In genomic region chr5:77631166-77631582, GRCh38 we compare ENCODE assay signal across 8 cellular contexts. TPM values are rescaled to one million over a fixed set of nuclear protein-coding genes. Genes with fewer than 3 reads are reported as not detected.
DNase-seq lines count a peak whose midpoint lies in the region; ATAC-seq and TF ChIP-seq lines count a peak whose summit lies in the region.

No MANE protein-coding gene starts in this region.

- H3K9ac ChIP-seq in NT2/D1 (ENCODE audit: insufficient read length, low read depth) (no peak overlapping the region), mucosa of rectum (ENCODE audit: low read depth in 1 of 2, low read length in 2 of 2) (no peak overlapping the region)

- H3K27me3 ChIP-seq in NT2/D1 (ENCODE audit: insufficient read depth, insufficient read length) (peaks cover 82% of the 10 kb centered on the region), mucosa of rectum (ENCODE audit: control insufficient read depth in 2 of 2, insufficient read depth in 2 of 2, low read length in 2 of 2) (peaks cover 58 to 68% of the 10 kb centered on the region in 2 donors)

- CTCF ChIA-PET in RWPE1 (lab: Yijun Ruan, JAX) = interaction anchor here (0.6 to 1.2 kb wide), 3 partner anchors 70 to 644 kb away, joined by 3 to 4 read pairs (median 3); no protein-coding TSS in a partner anchor

- H3K27ac ChIP-seq in mucosa of rectum (ENCODE audit: low read depth in 2 of 2, low read length in 2 of 2) (no peak overlapping the region), caudate nucleus (ENCODE audit: low read depth, low read length) (no peak overlapping the region), RWPE1 (no peak overlapping the region)

- DNase-seq in NT2/D1 (ENCODE audit: low read depth, low spot score) (no peak), DMS79 (lab: John Stamatoyannopoulos, UW) (no peak), caudate nucleus (lab: John Stamatoyannopoulos, UW) (no peak), RWPE1 (ENCODE audit: low spot score) (no peak), HT-29 (ENCODE audit: low spot score) (no peak)

- TF ChIP-seq CTCF in GM12875 (IDR thresholded peaks at IDR 0.05; ENCODE audit: borderline replicate concordance, insufficient read depth, low read depth, low read length) (no peak), RWPE1 (conservative IDR thresholded peaks at IDR 0.05; ENCODE audit: low read depth) (no peak)

- H3K4me3 ChIP-seq in GM12875 (ENCODE audit: low read depth, low read length) (peak overlapping the region; percentile 96), NT2/D1 (ENCODE audit: insufficient read length, low read depth) (peak overlapping the region; percentile 46), mucosa of rectum (ENCODE audit: low read length in 2 of 2) (peak overlapping the region; percentile 38 to 49)

- H3K4me1 ChIP-seq in NT2/D1 (ENCODE audit: insufficient read depth, insufficient read length) (peaks cover 11% of the 10 kb centered on the region), mucosa of rectum (ENCODE audit: control insufficient read depth in 2 of 2, insufficient read depth in 2 of 2, low read length in 2 of 2) (peaks cover 8% of the 10 kb centered on the region in 2 donors)

- peak; percentile 42 for ATAC-seq in GM21723 (IDR thresholded peaks at IDR 0.05; ENCODE audit: unreplicated experiment)

- POLR2A ChIA-PET in RWPE1 (lab: Yijun Ruan, JAX; ENCODE audit: low non-redundant PET) = no interaction called here

- H3K9me3 ChIP-seq in NT2/D1 (ENCODE audit: insufficient read depth, low read length) (no peaks in the 10 kb centered on the region), mucosa of rectum (ENCODE audit: control insufficient read depth in 2 of 2, low read length in 2 of 2) (no peaks in the 10 kb centered on the region)

- H3K36me3 ChIP-seq in NT2/D1 (ENCODE audit: insufficient read depth, insufficient read length, low read length) (no peaks in the 10 kb centered on the region), mucosa of rectum (ENCODE audit: control insufficient read depth in 2 of 2, insufficient read depth in 2 of 2, low read length in 2 of 2) (no peaks in the 10 kb centered on the region)

RNA-seq across cellular contexts. Expression of gene OTP, which starts 7.3 kb away (rescaled TPM):
- total RNA-seq in HT-29 (2014; rRNA removed; shearing (Covaris generic)) = not detected in 2 replicates

Comparison
In these comparisons a context has a peak if more than half of its experiments do, and no peak if none do; other contexts are left out.
1. H3K4me3 ChIP-seq: peak in every context shown above with its lines; median percentile 96 in GM12875; 46 in NT2/D1; 44 in mucosa of rectum.